ENCODE assay signal across 31 cellular contexts in the genomic region with DNA sequence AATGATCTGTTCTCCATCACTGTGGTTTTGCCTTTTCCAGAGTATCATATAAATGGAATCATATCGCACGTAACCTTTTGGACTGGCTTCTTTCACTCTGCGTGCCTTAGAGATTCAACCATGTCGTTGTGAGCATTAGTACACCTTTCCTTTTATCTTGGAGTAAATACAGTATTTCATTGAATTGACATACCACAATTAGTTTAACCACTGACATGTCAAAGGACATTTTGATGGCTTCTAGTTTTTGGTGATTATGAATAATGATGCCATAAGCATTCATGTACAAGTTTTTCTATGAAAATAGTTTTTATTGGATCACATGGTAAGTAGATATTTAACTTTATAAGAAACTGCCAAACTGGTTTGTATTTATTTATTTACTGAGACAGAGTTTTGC. TPM values are rescaled to one million over a fixed set of nuclear protein-coding genes. Genes with fewer than 3 reads are reported as not detected.
DNase-seq lines count a peak whose midpoint lies in the region; ATAC-seq and TF ChIP-seq lines count a peak whose summit lies in the region.
"Had no signal": no experiment of that assay in that cellular context is flagged by ENCODE, and none has a peak within 500 bp of the region (broad histone marks: within the 10 kb centered on the region; RNA-seq: fewer than 3 reads in every experiment).

No MANE protein-coding gene starts in this region.

- WGBS in SK-N-SH (ENCODE audit: low lambda C conversion rate) = 46% methylated on average over 4 of the region's 4 CpGs

- TF ChIP-seq EP300 in SK-N-SH (IDR thresholded peaks at IDR 0.05; ENCODE audit: borderline replicate concordance in 1 of 2, low read depth in 1 of 2, low read length in 1 of 2) = no peak

- peaks cover 4% of the 10 kb centered on the region; the same call in 1 of the 2 replicates for H3K27me3 ChIP-seq in SK-N-SH (ENCODE audit: insufficient read depth)
- H3K27me3 ChIP-seq: BE2C had no signal

- CTCF ChIA-PET in SK-N-SH (lab: Yijun Ruan, JAX) = no interaction called here
- CTCF ChIA-PET in activated naive CD4-positive, alpha-beta T cell treated with anti-CD3 and anti-CD28 coated beads, Interleukin-2, amount 10 ng/mL, durations not matched to agents 7 days and 5 days (lab: Charles Lee) = no interaction called here
- CTCF ChIA-PET in activated naive CD4-positive, alpha-beta T cell treated with anti-CD3 and anti-CD28 coated beads for 36 hours (lab: Charles Lee) = no interaction called here

- H3K4me3 ChIP-seq in SK-N-SH (ENCODE audit: low read depth in 2 of 2, low read length in 1 of 2) = no peak overlapping the region
- H3K4me3 ChIP-seq: A549; BLaER1; BLaER1 treated with 17β-estradiol and CSF1 and Interleukin-3, amounts not matched to agents 10 nM and 100 nM had no signal

- H4K20me1 ChIP-seq in SK-N-SH (ENCODE audit: insufficient read depth) = no peaks in the 10 kb centered on the region

- H3K4me2 ChIP-seq in SK-N-SH = no peak overlapping the region
- H3K4me2 ChIP-seq: A549; BLaER1; BLaER1 treated with 17β-estradiol and CSF1 and Interleukin-3, amounts not matched to agents 10 nM and 100 nM had no signal

- no peak overlapping the region for H3K4me3 Mint-ChIP-seq in activated naive CD4-positive, alpha-beta T cell treated with anti-CD3 and anti-CD28 coated beads, Interleukin-2, amount 10 ng/mL, durations not matched to agents 7 days and 5 days
- no peak overlapping the region for H3K4me3 Mint-ChIP-seq in activated naive CD4-positive, alpha-beta T cell treated with anti-CD3 and anti-CD28 coated beads for 36 hours
- H3K4me3 Mint-ChIP-seq: B cell; CD14-positive monocyte; CD4-positive, alpha-beta memory T cell; CD4-positive, alpha-beta T cell; CD4-positive, CD25-positive, alpha-beta regulatory T cell; CD8-positive, alpha-beta memory T cell; CD8-positive, alpha-beta T cell had no signal

- POLR2A ChIA-PET in SK-N-SH (lab: Yijun Ruan, JAX) = no interaction called here

- H3K9ac ChIP-seq in SK-N-SH = no peak overlapping the region
- H3K9ac ChIP-seq: BLaER1; BLaER1 treated with 17β-estradiol and CSF1 and Interleukin-3, amounts not matched to agents 10 nM and 100 nM had no signal

- DNase-seq in SK-N-SH = no peak
- DNase-seq in activated naive CD4-positive, alpha-beta T cell treated with anti-CD3 and anti-CD28 coated beads, Interleukin-2, amount 10 ng/mL, durations not matched to agents 7 days and 5 days = no peak
- DNase-seq in activated naive CD4-positive, alpha-beta T cell treated with anti-CD3 and anti-CD28 coated beads for 36 hours = no peak
- DNase-seq: 8988T; ACHN; AML-193; BE2C; C1 segment of cervical spinal cord; Caco-2; Calu3; CD4-positive, alpha-beta memory T cell; CD4-positive, alpha-beta T cell; CD4-positive, CD25-positive, alpha-beta regulatory T cell; CD8-positive, alpha-beta memory T cell; CD8-positive, alpha-beta T cell; COR-L47; DMS 273 treated with DMSO at 0.1 percent for 48 hours; DMS153; DMS53; DMS79; DMS79 treated with DMSO at 0.1 percent for 48 hours; DND-41; EL had no signal

- no peaks in the 10 kb centered on the region for H3K9me3 ChIP-seq in SK-N-SH
- H3K9me3 ChIP-seq: A549, BE2C, Caco-2 had no signal

- no peak for TF ChIP-seq CTCF in SK-N-SH (IDR thresholded peaks at IDR 0.05)

- ATAC-seq in SK-N-SH treated with all-trans-retinoic acid at 6 μM for 48 hours = no peak
- ATAC-seq: A549; CD8-positive, alpha-beta T cell had no signal

- peak overlapping the region; percentile 52 for H3K27ac Mint-ChIP-seq in activated naive CD4-positive, alpha-beta T cell treated with anti-CD3 and anti-CD28 coated beads, Interleukin-2, amount 10 ng/mL, durations not matched to agents 7 days and 5 days
- H3K27ac Mint-ChIP-seq in activated naive CD4-positive, alpha-beta T cell treated with anti-CD3 and anti-CD28 coated beads for 36 hours = no peak overlapping the region
- H3K27ac Mint-ChIP-seq: B cell; CD14-positive monocyte; CD4-positive, alpha-beta memory T cell; CD4-positive, alpha-beta T cell; CD4-positive, CD25-positive, alpha-beta regulatory T cell; CD8-positive, alpha-beta memory T cell; CD8-positive, alpha-beta T cell had no signal

- intact Hi-C loops in activated naive CD4-positive, alpha-beta T cell treated with anti-CD3 and anti-CD28 coated beads for 36 hours (cut with micrococcal nuclease) = no loop called here

- no peak for TF ChIP-seq RAD21 in SK-N-SH (IDR thresholded peaks at IDR 0.05; ENCODE audit: low read length)

- H3K27ac ChIP-seq in SK-N-SH (ENCODE audit: low read depth in 2 of 2, low read length in 1 of 2) = no peak overlapping the region
- H3K27ac ChIP-seq: 22Rv1; A549; BLaER1; BLaER1 treated with 17β-estradiol and CSF1 and Interleukin-3, amounts not matched to agents 10 nM and 100 nM; C4-2B had no signal

- H3K9me3 Mint-ChIP-seq in activated naive CD4-positive, alpha-beta T cell treated with anti-CD3 and anti-CD28 coated beads, Interleukin-2, amount 10 ng/mL, durations not matched to agents 7 days and 5 days = no peaks in the 10 kb centered on the region
- no peaks in the 10 kb centered on the region for H3K9me3 Mint-ChIP-seq in activated naive CD4-positive, alpha-beta T cell treated with anti-CD3 and anti-CD28 coated beads for 36 hours
- H3K9me3 Mint-ChIP-seq: CD4-positive, alpha-beta T cell; CD8-positive, alpha-beta T cell had no signal

- no peaks in the 10 kb centered on the region for H3K36me3 Mint-ChIP-seq in activated naive CD4-positive, alpha-beta T cell treated with anti-CD3 and anti-CD28 coated beads, Interleukin-2, amount 10 ng/mL, durations not matched to agents 7 days and 5 days
- no peaks in the 10 kb centered on the region for H3K36me3 Mint-ChIP-seq in activated naive CD4-positive, alpha-beta T cell treated with anti-CD3 and anti-CD28 coated beads for 36 hours (ENCODE audit: low read depth)
- H3K36me3 Mint-ChIP-seq: CD14-positive monocyte; CD4-positive, alpha-beta memory T cell; CD4-positive, CD25-positive, alpha-beta regulatory T cell; CD8-positive, alpha-beta T cell had no signal

- no peaks in the 10 kb centered on the region for H3K79me2 ChIP-seq in SK-N-SH (ENCODE audit: insufficient read depth)

- H2AFZ ChIP-seq in SK-N-SH (ENCODE audit: low read depth) = no peak overlapping the region

- no peaks in the 10 kb centered on the region for H3K9me2 ChIP-seq in SK-N-SH

- no peaks in the 10 kb centered on the region for H3K36me3 ChIP-seq in SK-N-SH (replicated peaks in 1 of 2; ENCODE audit: control insufficient read depth in 1 of 2, insufficient read depth in 2 of 2, low read length in 1 of 2)
- H3K36me3 ChIP-seq: BE2C; BLaER1; BLaER1 treated with 17β-estradiol and CSF1 and Interleukin-3, amounts not matched to agents 10 nM and 100 nM had no signal

- H3K4me1 ChIP-seq in SK-N-SH (ENCODE audit: control insufficient read depth in 1 of 2, insufficient read depth in 2 of 2, low read depth in 1 of 2, low read length in 1 of 2) = no peaks in the 10 kb centered on the region
- H3K4me1 ChIP-seq: A549, BE2C, Caco-2 had no signal

- no peaks in the 10 kb centered on the region for H3F3A ChIP-seq in SK-N-SH (replicated peaks; ENCODE audit: insufficient read depth)

- peaks cover 10% of the 10 kb centered on the region for H3K4me1 Mint-ChIP-seq in activated naive CD4-positive, alpha-beta T cell treated with anti-CD3 and anti-CD28 coated beads, Interleukin-2, amount 10 ng/mL, durations not matched to agents 7 days and 5 days
- H3K4me1 Mint-ChIP-seq in activated naive CD4-positive, alpha-beta T cell treated with anti-CD3 and anti-CD28 coated beads for 36 hours (ENCODE audit: low read depth) = peaks cover 3% of the 10 kb centered on the region
- H3K4me1 Mint-ChIP-seq: B cell; CD14-positive monocyte; CD4-positive, CD25-positive, alpha-beta regulatory T cell; CD8-positive, alpha-beta memory T cell had no signal

- H3K27me3 Mint-ChIP-seq in activated naive CD4-positive, alpha-beta T cell treated with anti-CD3 and anti-CD28 coated beads, Interleukin-2, amount 10 ng/mL, durations not matched to agents 7 days and 5 days = no peaks in the 10 kb centered on the region
- H3K27me3 Mint-ChIP-seq in activated naive CD4-positive, alpha-beta T cell treated with anti-CD3 and anti-CD28 coated beads for 36 hours (ENCODE audit: low read depth) = no peaks in the 10 kb centered on the region
- H3K27me3 Mint-ChIP-seq: B cell; CD4-positive, alpha-beta memory T cell; CD4-positive, alpha-beta T cell; CD4-positive, CD25-positive, alpha-beta regulatory T cell had no signal

TF ChIP-seq in SK-N-SH treated with all-trans-retinoic acid at 6 μM for 48 hours, 23 proteins besides CTCF, POLR2A, EP300 and RAD21:
- TF ChIP-seq TOX (CRISPR knock-in tag; IDR thresholded peaks at IDR 0.05; ENCODE audit: borderline replicate concordance) = no peak
- peak; percentile 91 for TF ChIP-seq ZNF8 (CRISPR knock-in tag; IDR thresholded peaks at IDR 0.05)

TF ChIP-seq in SK-N-SH, 30 proteins besides CTCF, POLR2A, EP300 and RAD21:
- TF ChIP-seq RFX5 (IDR thresholded peaks at IDR 0.05; ENCODE audit: low read length) (no peak), FOXM1 (IDR thresholded peaks at IDR 0.05; ENCODE audit: low read depth) (no peak), EZH2phosphoT487 (IDR thresholded peaks at IDR 0.05; ENCODE audit: borderline replicate concordance, low read depth) (no peak), MXI1 (IDR thresholded peaks at IDR 0.05; ENCODE audit: low read depth, low read length) (no peak)

RNA-seq across cellular contexts. Expression of a gene that starts 35.2 kb away (rescaled TPM):
- 30.9 and 46.4 TPM in 2 replicates for polyA plus RNA-seq in SK-N-SH (2012; rRNA removed)
- 63.8 and 64.9 TPM in 2 replicates for polyA plus RNA-seq in SK-N-SH (2012; cell fraction: cytosol; rRNA removed)
- 39.2 and 79.4 TPM in 2 replicates for polyA plus RNA-seq in SK-N-SH (2012; cell fraction: nucleus; rRNA removed)
- 100 to 1,000 TPM; 163 to 171 TPM for total RNA-seq in activated naive CD4-positive, alpha-beta T cell treated with anti-CD3 and anti-CD28 coated beads for 36 hours
